Comparison of ENCODE assay signal across 28 cellular contexts in the genomic region with DNA sequence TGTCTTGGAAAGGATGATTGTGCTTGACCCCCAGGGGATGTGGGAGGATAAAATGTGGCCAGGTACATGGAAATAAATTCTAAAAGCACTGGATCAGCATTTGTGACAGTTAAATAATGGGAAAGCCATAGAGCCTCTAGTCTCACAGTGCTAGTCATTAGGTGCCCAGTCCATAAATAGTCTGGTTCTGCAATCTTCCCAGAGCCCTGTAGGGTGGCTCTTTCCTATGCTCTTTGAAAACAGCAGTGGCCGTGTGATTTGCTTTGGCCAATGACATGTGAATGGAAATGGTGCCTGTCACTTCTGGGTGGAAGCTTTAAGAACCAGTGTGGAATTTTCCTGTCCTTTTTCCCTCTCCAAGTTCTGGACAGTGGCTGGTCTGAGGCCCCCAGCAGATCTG.
"Had no signal": no experiment of that assay in that cellular context is flagged by ENCODE, and none has a peak within 500 bp of the region (broad histone marks: within the 10 kb centered on the region; RNA-seq: fewer than 3 reads in every experiment).

No MANE protein-coding gene starts in this region.

- H3K27ac Mint-ChIP-seq: dendritic cell treated with granulocyte-macrophage colony-stimulating factor and Interleukin-4, amounts not matched to agents 40 ng/mL and 50 ng/mL, for 4 days; naive thymus-derived CD4-positive, alpha-beta T cell; nephron; stimulated activated effector memory CD8-positive, alpha-beta T cell treated with anti-CD3 and anti-CD28 coated beads, Interleukin-12 subunit alpha, Interleukin-12 subunit beta, amount 100 ng/mL, for 72 hours; type B pancreatic cell had no signal

- H3K27me3 ChIP-seq: colonic mucosa, heart right ventricle, left lung, right atrium auricular region, sigmoid colon, thyroid gland had no signal

- H3K4me3 Mint-ChIP-seq: dendritic cell treated with granulocyte-macrophage colony-stimulating factor and Interleukin-4, amounts not matched to agents 40 ng/mL and 50 ng/mL, for 4 days; naive thymus-derived CD4-positive, alpha-beta T cell; nephron; stimulated activated effector memory CD8-positive, alpha-beta T cell treated with anti-CD3 and anti-CD28 coated beads, Interleukin-12 subunit alpha, Interleukin-12 subunit beta, amount 100 ng/mL, for 72 hours; type B pancreatic cell had no signal

- H3K4me3 ChIP-seq: colonic mucosa, esophagus squamous epithelium, heart right ventricle, left lung, prostate gland, right atrium auricular region, sigmoid colon, stomach, thyroid gland had no signal

- H3K4me1 ChIP-seq: colonic mucosa, heart right ventricle, left lung, prostate gland, thyroid gland had no signal

- ATAC-seq: heart right ventricle; left cardiac atrium; left lung; naive thymus-derived CD4-positive, alpha-beta T cell; stimulated activated effector memory CD8-positive, alpha-beta T cell treated with anti-CD3 and anti-CD28 coated beads, Interleukin-12 subunit alpha, Interleukin-12 subunit beta, amount 100 ng/mL, for 72 hours had no signal

- H3K4me1 Mint-ChIP-seq: naive thymus-derived CD4-positive, alpha-beta T cell; stimulated activated effector memory CD8-positive, alpha-beta T cell treated with anti-CD3 and anti-CD28 coated beads, Interleukin-12 subunit alpha, Interleukin-12 subunit beta, amount 100 ng/mL, for 72 hours had no signal

- FAIRE-seq: endothelial cell of umbilical vein, islet of Langerhans had no signal

- H3K27ac ChIP-seq: colonic mucosa, esophagus squamous epithelium, heart right ventricle, left lung, prostate gland, right atrium auricular region, sigmoid colon, stomach, thyroid gland had no signal

- DNase-seq: colonic mucosa; effector CD8-positive, alpha-beta T cell; erythroblast; esophagus squamous epithelium; foreskin melanocyte; glutamatergic neuron; heart right ventricle; hippocampal formation; left cardiac atrium; left lung; mesenchymal stem cell; midbrain; naive thymus-derived CD4-positive, alpha-beta T cell; nucleus accumbens; sigmoid colon; stimulated activated CD4-positive, alpha-beta T cell treated with anti-CD3 and anti-CD28 coated beads, Interleukin-2, amount 100 ng/mL, for 24 hours; stimulated activated CD4-positive, alpha-beta T cell treated with anti-CD3 and anti-CD28 coated beads, Interleukin-4, amount 100 ng/mL, for 24 hours; stimulated activated naive CD4-positive, alpha-beta T cell treated with Interleukin-2 at 50 U/mL for 16 hours; stomach; thyroid gland had no signal

- H3K36me3 ChIP-seq: colonic mucosa, esophagus squamous epithelium, heart right ventricle, left lung, prostate gland, right atrium auricular region, sigmoid colon, stomach, thyroid gland had no signal

- H3K9me3 Mint-ChIP-seq: dendritic cell treated with granulocyte-macrophage colony-stimulating factor and Interleukin-4, amounts not matched to agents 40 ng/mL and 50 ng/mL, for 4 days; nephron; stimulated activated effector memory CD8-positive, alpha-beta T cell treated with anti-CD3 and anti-CD28 coated beads, Interleukin-12 subunit alpha, Interleukin-12 subunit beta, amount 100 ng/mL, for 72 hours; type B pancreatic cell had no signal

- H3K36me3 Mint-ChIP-seq: naive thymus-derived CD4-positive, alpha-beta T cell; stimulated activated effector memory CD8-positive, alpha-beta T cell treated with anti-CD3 and anti-CD28 coated beads, Interleukin-12 subunit alpha, Interleukin-12 subunit beta, amount 100 ng/mL, for 72 hours; type B pancreatic cell had no signal

- H3K9me3 ChIP-seq: colonic mucosa, esophagus squamous epithelium, heart right ventricle, left lung, prostate gland, right atrium auricular region, sigmoid colon, stomach, thyroid gland had no signal
